ENCODE assay signal across 8 cellular contexts in the genomic region with DNA sequence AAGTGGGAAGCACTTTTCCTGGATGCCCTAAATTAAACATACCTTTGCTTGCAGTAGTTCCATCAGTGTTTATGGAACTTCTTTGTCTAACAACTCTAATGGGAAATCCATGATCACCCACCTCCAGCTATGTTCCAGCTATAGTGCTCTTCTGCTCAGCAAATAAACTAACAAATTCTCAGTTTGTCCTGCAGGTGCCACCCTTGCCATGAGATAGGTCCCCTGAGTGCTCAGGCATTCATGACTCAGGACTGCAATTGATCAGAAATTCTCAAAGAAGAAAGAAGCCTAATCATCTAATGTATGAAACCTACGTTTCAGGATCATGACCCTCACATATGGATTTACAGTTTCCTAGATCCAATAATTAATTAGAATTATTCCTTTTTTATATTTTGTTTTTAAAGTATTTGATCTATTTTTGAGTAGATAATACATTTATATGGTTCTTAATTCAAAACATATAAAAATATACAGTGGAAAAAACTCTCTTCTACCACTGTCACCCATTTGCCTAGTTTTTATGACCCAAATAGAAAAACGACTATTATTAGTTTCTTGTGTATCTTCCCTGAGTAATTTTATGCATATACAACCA. TPM values are rescaled to one million over a fixed set of nuclear protein-coding genes. Genes with fewer than 3 reads are reported as not detected.
A peak's percentile ranks its signal among the peaks of the same experiment; 100 is the strongest.
DNase-seq lines count a peak whose midpoint lies in the region; ATAC-seq and TF ChIP-seq lines count a peak whose summit lies in the region.

No MANE protein-coding gene starts in this region.

- H3K27ac Mint-ChIP-seq in activated CD4-positive, alpha-beta T cell treated with anti-CD3 and anti-CD28 coated beads for 36 hours: no peak overlapping the region
- no peak overlapping the region for H3K27ac Mint-ChIP-seq in activated CD4-positive, alpha-beta T cell treated with anti-CD3 and anti-CD28 coated beads, Interleukin-2, amount 10 ng/mL, durations not matched to agents 7 days and 5 days
- H3K27ac Mint-ChIP-seq in CD8-positive, alpha-beta memory T cell: no peak overlapping the region

- intact Hi-C loops in activated CD4-positive, alpha-beta T cell treated with anti-CD3 and anti-CD28 coated beads for 36 hours (cut with DNase I, micrococcal nuclease): loop anchor here (1.0 to 2.0 kb wide), 2 partner anchors 147 to 148 kb away; no protein-coding TSS in a partner anchor
- intact Hi-C loops in mammary epithelial cell (cut with micrococcal nuclease): loop anchor here (1.0 kb wide), 2 partner anchors 72 to 148 kb away; no protein-coding TSS in a partner anchor
- intact Hi-C loops in left colon (cut with DNase I, micrococcal nuclease): no loop called here

- no peak overlapping the region for H3K27ac ChIP-seq in mammary epithelial cell (ENCODE audit: insufficient read depth, low read depth, low read length)
- no peak overlapping the region for H3K27ac ChIP-seq in CD8-positive, alpha-beta memory T cell (ENCODE audit: low read depth, low read length)

- dilution Hi-C loops in mammary epithelial cell (cut with HindIII; ENCODE audit: low sequenced_read_pairs): no loop called here

- no peaks in the 10 kb centered on the region for H3K36me3 Mint-ChIP-seq in activated CD4-positive, alpha-beta T cell treated with anti-CD3 and anti-CD28 coated beads for 36 hours (ENCODE audit: low read depth)
- no peaks in the 10 kb centered on the region for H3K36me3 Mint-ChIP-seq in activated CD4-positive, alpha-beta T cell treated with anti-CD3 and anti-CD28 coated beads, Interleukin-2, amount 10 ng/mL, durations not matched to agents 7 days and 5 days (ENCODE audit: low read depth)
- H3K36me3 Mint-ChIP-seq in CD8-positive, alpha-beta memory T cell: no peaks in the 10 kb centered on the region

- no peaks in the 10 kb centered on the region for H3K36me3 ChIP-seq in mammary epithelial cell (ENCODE audit: insufficient read depth, low read length)
- no peaks in the 10 kb centered on the region for H3K36me3 ChIP-seq in CD8-positive, alpha-beta memory T cell (ENCODE audit: insufficient read depth, low read length)

- H3K9me3 ChIP-seq in mammary epithelial cell (replicated peaks; ENCODE audit: insufficient read depth, low read length): no peaks in the 10 kb centered on the region
- no peaks in the 10 kb centered on the region for H3K9me3 ChIP-seq in CD8-positive, alpha-beta memory T cell (ENCODE audit: low read length)

- in situ Hi-C loops in mammary epithelial cell (cut with MboI; ENCODE audit: low sequenced_read_pairs in 2 of 2): loop anchor here (5.0 kb wide), 2 partner anchors 149 to 154 kb away; no protein-coding TSS in a partner anchor

- no peak overlapping the region for H3K9ac ChIP-seq in mammary epithelial cell (ENCODE audit: insufficient read depth, low read length)

- no peaks in the 10 kb centered on the region for H3K9me3 Mint-ChIP-seq in activated CD4-positive, alpha-beta T cell treated with anti-CD3 and anti-CD28 coated beads for 36 hours (ENCODE audit: low read depth)
- H3K9me3 Mint-ChIP-seq in activated CD4-positive, alpha-beta T cell treated with anti-CD3 and anti-CD28 coated beads, Interleukin-2, amount 10 ng/mL, durations not matched to agents 7 days and 5 days: no peaks in the 10 kb centered on the region
- H3K9me3 Mint-ChIP-seq in CD8-positive, alpha-beta memory T cell: peaks cover 0 to 2% (median 0%) of the 10 kb centered on the region in 5 donors

- ATAC-seq in activated CD4-positive, alpha-beta T cell treated with anti-CD3 and anti-CD28 coated beads for 36 hours: no peak
- ATAC-seq in HG03135 (IDR thresholded peaks at IDR 0.05; ENCODE audit: unreplicated experiment) (peak; percentile 76), left colon (peak; percentile 38), HG03457 (IDR thresholded peaks at IDR 0.05; ENCODE audit: unreplicated experiment) (no peak)

- peak; percentile 40 to 67 for TF ChIP-seq CTCF in mammary epithelial cell (conservative IDR thresholded peaks at IDR 0.05 in 1 of 2, IDR thresholded peaks at IDR 0.05 in 1 of 2; ENCODE audit: extremely low read depth in 1 of 2, insufficient read depth in 1 of 2, low read depth in 1 of 2, low read length in 2 of 2)

- H3K4me1 Mint-ChIP-seq in activated CD4-positive, alpha-beta T cell treated with anti-CD3 and anti-CD28 coated beads for 36 hours: no peaks in the 10 kb centered on the region
- no peaks in the 10 kb centered on the region for H3K4me1 Mint-ChIP-seq in activated CD4-positive, alpha-beta T cell treated with anti-CD3 and anti-CD28 coated beads, Interleukin-2, amount 10 ng/mL, durations not matched to agents 7 days and 5 days
- no peaks in the 10 kb centered on the region for H3K4me1 Mint-ChIP-seq in CD8-positive, alpha-beta memory T cell

- peak; percentile 48 for DNase-seq in activated CD4-positive, alpha-beta T cell treated with anti-CD3 and anti-CD28 coated beads for 36 hours
- DNase-seq in activated CD4-positive, alpha-beta T cell treated with anti-CD3 and anti-CD28 coated beads, Interleukin-2, amount 10 ng/mL, durations not matched to agents 7 days and 5 days: no peak
- DNase-seq in NCI-H2227 (lab: John Stamatoyannopoulos, UW; ENCODE audit: unreplicated experiment) (peak; percentile 84), mammary epithelial cell (peak; percentile 22), left colon (peak in 1 of 2 donors; percentile 5)
- no peak for DNase-seq in CD8-positive, alpha-beta memory T cell

- H3K27me3 Mint-ChIP-seq in activated CD4-positive, alpha-beta T cell treated with anti-CD3 and anti-CD28 coated beads for 36 hours: no peaks in the 10 kb centered on the region
- peaks cover 10% of the 10 kb centered on the region for H3K27me3 Mint-ChIP-seq in activated CD4-positive, alpha-beta T cell treated with anti-CD3 and anti-CD28 coated beads, Interleukin-2, amount 10 ng/mL, durations not matched to agents 7 days and 5 days
- H3K27me3 Mint-ChIP-seq in CD8-positive, alpha-beta memory T cell: no peaks in the 10 kb centered on the region

- no TSS peak for BruUV-seq in mammary epithelial cell (replicated peaks; lab: Mats Ljungman, UMichigan)

- H3K27me3 ChIP-seq in mammary epithelial cell (ENCODE audit: insufficient read depth, low read length): no peaks in the 10 kb centered on the region
- no peaks in the 10 kb centered on the region for H3K27me3 ChIP-seq in CD8-positive, alpha-beta memory T cell (ENCODE audit: insufficient read depth, low read length, poor library complexity, severe bottlenecking)

- POLR2A ChIA-PET in activated CD4-positive, alpha-beta T cell treated with anti-CD3 and anti-CD28 coated beads for 36 hours (lab: Charles Lee): interaction anchor here (0.7 kb wide), 1 partner anchor 446 kb away, joined by 4 read pairs; no protein-coding TSS in a partner anchor
- POLR2A ChIA-PET in activated CD4-positive, alpha-beta T cell treated with anti-CD3 and anti-CD28 coated beads, Interleukin-2, amount 10 ng/mL, durations not matched to agents 7 days and 5 days (lab: Charles Lee): no interaction called here
- POLR2A ChIA-PET in CD8-positive, alpha-beta memory T cell (lab: Charles Lee): no interaction called here

- H2AFZ ChIP-seq in mammary epithelial cell (ENCODE audit: low read depth, low read length): no peak overlapping the region

- no peak overlapping the region for H3K4me2 ChIP-seq in mammary epithelial cell (ENCODE audit: insufficient read depth, low read depth, low read length)

- no peak overlapping the region for H3K4me3 Mint-ChIP-seq in activated CD4-positive, alpha-beta T cell treated with anti-CD3 and anti-CD28 coated beads for 36 hours
- no peak overlapping the region for H3K4me3 Mint-ChIP-seq in activated CD4-positive, alpha-beta T cell treated with anti-CD3 and anti-CD28 coated beads, Interleukin-2, amount 10 ng/mL, durations not matched to agents 7 days and 5 days
- no peak overlapping the region for H3K4me3 Mint-ChIP-seq in CD8-positive, alpha-beta memory T cell

- H3K4me1 ChIP-seq in mammary epithelial cell (ENCODE audit: insufficient read depth, low read length): no peaks in the 10 kb centered on the region
- H3K4me1 ChIP-seq in CD8-positive, alpha-beta memory T cell (ENCODE audit: insufficient read depth, low read length): no peaks in the 10 kb centered on the region

- CTCF ChIA-PET in activated CD4-positive, alpha-beta T cell treated with anti-CD3 and anti-CD28 coated beads for 36 hours (lab: Charles Lee): interaction anchor here (1.3 to 1.7 kb wide), 3 partner anchors 71 to 148 kb away, joined by 3 to 7 read pairs (median 3); no protein-coding TSS in a partner anchor
- CTCF ChIA-PET in activated CD4-positive, alpha-beta T cell treated with anti-CD3 and anti-CD28 coated beads, Interleukin-2, amount 10 ng/mL, durations not matched to agents 7 days and 5 days (lab: Charles Lee): no interaction called here
- CTCF ChIA-PET in mammary epithelial cell (lab: Charles Lee; ENCODE audit: low non-redundant PET): interaction anchor here (0.6 to 1.0 kb wide), 5 partner anchors 71 to 361 kb away, joined by 3 to 7 read pairs (median 5); no protein-coding TSS in a partner anchor
- CTCF ChIA-PET in CD8-positive, alpha-beta memory T cell (lab: Charles Lee): no interaction called here

- no peaks in the 10 kb centered on the region for H4K20me1 ChIP-seq in mammary epithelial cell (ENCODE audit: insufficient read depth, low read length)

- no peak overlapping the region for H3K4me3 ChIP-seq in mammary epithelial cell (replicated peaks in 1 of 3; ENCODE audit: insufficient read depth in 1 of 3, low read depth in 2 of 3, low read length in 3 of 3)
- no peak overlapping the region for H3K4me3 ChIP-seq in CD8-positive, alpha-beta memory T cell (ENCODE audit: low read length)

- WGBS in mammary epithelial cell (ENCODE audit: low coverage, missing lambda C conversion rate): 18% methylated on average over 2 of the region's 2 CpGs

- H3K79me2 ChIP-seq in mammary epithelial cell (ENCODE audit: insufficient read depth, low read length): no peaks in the 10 kb centered on the region

RNA-seq across cellular contexts. Expression of gene DYNC1I1, which starts 48.7 kb away (rescaled TPM):
- not detected for total RNA-seq in activated CD4-positive, alpha-beta T cell treated with anti-CD3 and anti-CD28 coated beads for 36 hours
- total RNA-seq in activated CD4-positive, alpha-beta T cell treated with anti-CD3 and anti-CD28 coated beads, Interleukin-2, amount 10 ng/mL, durations not matched to agents 7 days and 5 days: not detected
- total RNA-seq in mammary epithelial cell (1 to 10 TPM in 1 of 2 donors, under 1 TPM in 1; 0.56 to 1.8 TPM), left colon (1 to 10 TPM in 1 of 2 donors, under 1 TPM in 1; 0.43 to 3.0 TPM)
- 0.45 TPM for polyA plus RNA-seq in mammary epithelial cell
- 2.9 TPM for polyA minus RNA-seq in mammary epithelial cell
- total RNA-seq in CD8-positive, alpha-beta memory T cell: not detected
- not detected for polyA plus RNA-seq in CD8-positive, alpha-beta memory T cell

Comparison
In these comparisons a context has a peak if more than half of its experiments do, and no peak if none do; other contexts are left out.
1. DNase-seq: peak in activated CD4-positive, alpha-beta T cell treated with anti-CD3 and anti-CD28 coated beads for 36 hours (single experiment), NCI-H2227 (single experiment) and mammary epithelial cell (single experiment); none in activated CD4-positive, alpha-beta T cell treated with anti-CD3 and anti-CD28 coated beads, Interleukin-2, amount 10 ng/mL, durations not matched to agents 7 days and 5 days (single experiment) and CD8-positive, alpha-beta memory T cell (0 of 5).
2. CTCF ChIA-PET loops: an anchor here in activated CD4-positive, alpha-beta T cell treated with anti-CD3 and anti-CD28 coated beads for 36 hours (1.3 to 1.7 kb wide) and mammary epithelial cell (0.6 to 1.0 kb wide); none called in activated CD4-positive, alpha-beta T cell treated with anti-CD3 and anti-CD28 coated beads, Interleukin-2, amount 10 ng/mL, durations not matched to agents 7 days and 5 days and CD8-positive, alpha-beta memory T cell.
3. ATAC-seq: peak in HG03135 (single experiment) and left colon (single experiment); none in activated CD4-positive, alpha-beta T cell treated with anti-CD3 and anti-CD28 coated beads for 36 hours (single experiment) and HG03457 (single experiment).
4. intact Hi-C loops: an anchor here in activated CD4-positive, alpha-beta T cell treated with anti-CD3 and anti-CD28 coated beads for 36 hours (1.0 to 2.0 kb wide) and mammary epithelial cell (1.0 kb wide); none called in left colon.